Comparison of ENCODE assay signal across 1 cellular context in the genomic region with DNA sequence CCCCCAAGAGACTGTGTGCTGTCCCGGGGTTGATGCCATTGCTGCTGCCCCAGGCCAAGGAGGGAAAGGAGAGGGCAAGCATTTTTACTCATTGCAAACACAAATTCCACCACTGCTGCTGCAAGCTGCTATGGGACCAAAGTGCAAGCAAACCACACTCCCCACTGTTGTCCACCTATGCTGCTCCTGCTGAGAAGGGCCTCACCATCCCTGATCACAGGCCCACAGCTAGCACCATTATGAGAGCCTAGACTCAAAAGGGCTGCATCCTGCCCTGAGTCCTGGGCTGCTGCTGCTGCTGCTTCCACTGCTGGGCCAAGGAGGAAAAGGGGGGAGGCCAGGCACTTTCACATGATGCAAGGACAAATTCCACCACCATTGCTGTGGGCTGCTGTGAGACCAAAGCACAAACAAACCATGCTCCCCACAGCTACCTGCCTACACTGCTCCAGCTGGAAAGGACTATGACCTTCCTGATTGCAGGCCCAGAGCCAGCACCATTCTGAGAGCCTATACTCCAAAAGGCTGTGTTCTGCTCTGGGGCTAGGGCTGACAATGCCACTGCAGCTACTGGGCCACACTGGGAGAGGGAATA.
A peak's percentile ranks its signal among the peaks of the same experiment; 100 is the strongest.
TF ChIP-seq lines count a peak whose summit lies in the region.

No MANE protein-coding gene starts in this region.

TF ChIP-seq in HepG2, 621 proteins besides CTCF, POLR2A, EP300 and RAD21 (continued from another document and continues in another):
- no peak for TF ChIP-seq ZNF670 (CRISPR knock-in tag; IDR thresholded peaks at IDR 0.05; ENCODE audit: borderline replicate concordance)
- TF ChIP-seq, protein P1, sequence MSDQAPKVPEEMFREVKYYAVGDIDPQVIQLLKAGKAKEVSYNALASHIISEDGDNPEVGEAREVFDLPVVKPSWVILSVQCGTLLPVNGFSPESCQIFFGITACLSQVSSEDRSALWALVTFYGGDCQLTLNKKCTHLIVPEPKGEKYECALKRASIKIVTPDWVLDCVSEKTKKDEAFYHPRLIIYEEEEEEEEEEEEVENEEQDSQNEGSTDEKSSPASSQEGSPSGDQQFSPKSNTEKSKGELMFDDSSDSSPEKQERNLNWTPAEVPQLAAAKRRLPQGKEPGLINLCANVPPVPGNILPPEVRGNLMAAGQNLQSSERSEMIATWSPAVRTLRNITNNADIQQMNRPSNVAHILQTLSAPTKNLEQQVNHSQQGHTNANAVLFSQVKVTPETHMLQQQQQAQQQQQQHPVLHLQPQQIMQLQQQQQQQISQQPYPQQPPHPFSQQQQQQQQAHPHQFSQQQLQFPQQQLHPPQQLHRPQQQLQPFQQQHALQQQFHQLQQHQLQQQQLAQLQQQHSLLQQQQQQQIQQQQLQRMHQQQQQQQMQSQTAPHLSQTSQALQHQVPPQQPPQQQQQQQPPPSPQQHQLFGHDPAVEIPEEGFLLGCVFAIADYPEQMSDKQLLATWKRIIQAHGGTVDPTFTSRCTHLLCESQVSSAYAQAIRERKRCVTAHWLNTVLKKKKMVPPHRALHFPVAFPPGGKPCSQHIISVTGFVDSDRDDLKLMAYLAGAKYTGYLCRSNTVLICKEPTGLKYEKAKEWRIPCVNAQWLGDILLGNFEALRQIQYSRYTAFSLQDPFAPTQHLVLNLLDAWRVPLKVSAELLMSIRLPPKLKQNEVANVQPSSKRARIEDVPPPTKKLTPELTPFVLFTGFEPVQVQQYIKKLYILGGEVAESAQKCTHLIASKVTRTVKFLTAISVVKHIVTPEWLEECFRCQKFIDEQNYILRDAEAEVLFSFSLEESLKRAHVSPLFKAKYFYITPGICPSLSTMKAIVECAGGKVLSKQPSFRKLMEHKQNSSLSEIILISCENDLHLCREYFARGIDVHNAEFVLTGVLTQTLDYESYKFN (CRISPR knock-in tag; conservative IDR thresholded peaks at IDR 0.05), result peak; percentile 66
- no peak for TF ChIP-seq MYNN (CRISPR knock-in tag; IDR thresholded peaks at IDR 0.05; ENCODE audit: low read depth)
- no peak for TF ChIP-seq RFX1 (IDR thresholded peaks at IDR 0.05)
- TF ChIP-seq NFYC (CRISPR knock-in tag; IDR thresholded peaks at IDR 0.05), result no peak
- TF ChIP-seq ZNF558 (CRISPR knock-in tag; IDR thresholded peaks at IDR 0.05; ENCODE audit: borderline replicate concordance), result no peak
- TF ChIP-seq, protein P2, sequence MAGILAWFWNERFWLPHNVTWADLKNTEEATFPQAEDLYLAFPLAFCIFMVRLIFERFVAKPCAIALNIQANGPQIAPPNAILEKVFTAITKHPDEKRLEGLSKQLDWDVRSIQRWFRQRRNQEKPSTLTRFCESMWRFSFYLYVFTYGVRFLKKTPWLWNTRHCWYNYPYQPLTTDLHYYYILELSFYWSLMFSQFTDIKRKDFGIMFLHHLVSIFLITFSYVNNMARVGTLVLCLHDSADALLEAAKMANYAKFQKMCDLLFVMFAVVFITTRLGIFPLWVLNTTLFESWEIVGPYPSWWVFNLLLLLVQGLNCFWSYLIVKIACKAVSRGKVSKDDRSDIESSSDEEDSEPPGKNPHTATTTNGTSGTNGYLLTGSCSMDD (CRISPR knock-in tag; IDR thresholded peaks at IDR 0.05), result no peak
- TF ChIP-seq, protein P3, sequence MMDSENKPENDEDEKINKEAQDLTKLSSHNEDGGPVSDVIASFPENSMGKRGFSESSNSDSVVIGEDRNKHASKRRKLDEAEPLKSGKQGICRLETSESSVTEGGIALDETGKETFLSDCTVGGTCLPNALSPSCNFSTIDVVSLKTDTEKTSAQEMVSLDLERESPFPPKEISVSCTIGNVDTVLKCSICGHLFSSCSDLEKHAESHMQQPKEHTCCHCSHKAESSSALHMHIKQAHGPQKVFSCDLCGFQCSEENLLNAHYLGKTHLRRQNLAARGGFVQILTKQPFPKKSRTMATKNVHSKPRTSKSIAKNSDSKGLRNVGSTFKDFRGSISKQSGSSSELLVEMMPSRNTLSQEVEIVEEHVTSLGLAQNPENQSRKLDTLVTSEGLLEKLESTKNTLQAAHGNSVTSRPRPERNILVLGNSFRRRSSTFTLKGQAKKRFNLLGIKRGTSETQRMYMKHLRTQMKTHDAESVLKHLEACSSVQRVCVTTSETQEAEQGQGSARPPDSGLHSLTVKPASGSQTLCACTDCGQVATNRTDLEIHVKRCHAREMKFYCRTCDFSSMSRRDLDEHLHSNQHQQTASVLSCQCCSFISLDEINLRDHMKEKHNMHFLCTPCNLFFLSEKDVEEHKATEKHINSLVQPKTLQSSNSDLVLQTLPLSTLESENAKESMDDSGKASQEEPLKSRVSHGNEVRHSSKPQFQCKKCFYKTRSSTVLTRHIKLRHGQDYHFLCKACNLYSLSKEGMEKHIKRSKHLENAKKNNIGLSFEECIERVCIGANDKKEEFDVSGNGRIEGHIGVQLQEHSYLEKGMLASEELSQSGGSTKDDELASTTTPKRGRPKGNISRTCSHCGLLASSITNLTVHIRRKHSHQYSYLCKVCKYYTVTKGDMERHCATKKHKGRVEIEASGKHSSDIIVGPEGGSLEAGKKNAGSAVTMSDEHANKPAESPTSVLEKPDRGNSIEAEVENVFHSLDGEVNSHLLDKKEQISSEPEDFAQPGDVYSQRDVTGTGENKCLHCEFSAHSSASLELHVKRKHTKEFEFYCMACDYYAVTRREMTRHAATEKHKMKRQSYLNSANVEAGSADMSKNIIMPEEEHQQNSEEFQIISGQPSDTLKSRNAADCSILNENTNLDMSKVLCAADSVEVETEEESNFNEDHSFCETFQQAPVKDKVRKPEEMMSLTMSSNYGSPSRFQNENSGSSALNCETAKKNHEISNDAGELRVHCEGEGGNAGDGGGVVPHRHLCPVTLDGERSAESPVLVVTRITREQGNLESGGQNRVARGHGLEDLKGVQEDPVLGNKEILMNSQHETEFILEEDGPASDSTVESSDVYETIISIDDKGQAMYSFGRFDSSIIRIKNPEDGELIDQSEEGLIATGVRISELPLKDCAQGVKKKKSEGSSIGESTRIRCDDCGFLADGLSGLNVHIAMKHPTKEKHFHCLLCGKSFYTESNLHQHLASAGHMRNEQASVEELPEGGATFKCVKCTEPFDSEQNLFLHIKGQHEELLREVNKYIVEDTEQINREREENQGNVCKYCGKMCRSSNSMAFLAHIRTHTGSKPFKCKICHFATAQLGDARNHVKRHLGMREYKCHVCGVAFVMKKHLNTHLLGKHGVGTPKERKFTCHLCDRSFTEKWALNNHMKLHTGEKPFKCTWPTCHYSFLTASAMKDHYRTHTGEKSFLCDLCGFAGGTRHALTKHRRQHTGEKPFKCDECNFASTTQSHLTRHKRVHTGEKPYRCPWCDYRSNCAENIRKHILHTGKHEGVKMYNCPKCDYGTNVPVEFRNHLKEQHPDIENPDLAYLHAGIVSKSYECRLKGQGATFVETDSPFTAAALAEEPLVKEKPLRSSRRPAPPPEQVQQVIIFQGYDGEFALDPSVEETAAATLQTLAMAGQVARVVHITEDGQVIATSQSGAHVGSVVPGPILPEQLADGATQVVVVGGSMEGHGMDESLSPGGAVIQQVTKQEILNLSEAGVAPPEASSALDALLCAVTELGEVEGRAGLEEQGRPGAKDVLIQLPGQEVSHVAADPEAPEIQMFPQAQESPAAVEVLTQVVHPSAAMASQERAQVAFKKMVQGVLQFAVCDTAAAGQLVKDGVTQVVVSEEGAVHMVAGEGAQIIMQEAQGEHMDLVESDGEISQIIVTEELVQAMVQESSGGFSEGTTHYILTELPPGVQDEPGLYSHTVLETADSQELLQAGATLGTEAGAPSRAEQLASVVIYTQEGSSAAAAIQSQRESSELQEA (CRISPR knock-in tag; IDR thresholded peaks at IDR 0.05; ENCODE audit: not compliant biosample characterization), result no peak
- TF ChIP-seq RARG (CRISPR knock-in tag; IDR thresholded peaks at IDR 0.05; ENCODE audit: low read depth), result no peak
- TF ChIP-seq ZNF781 (CRISPR knock-in tag; IDR thresholded peaks at IDR 0.05; ENCODE audit: borderline replicate concordance, not compliant biosample characterization), result no peak
- TF ChIP-seq, protein P4, sequence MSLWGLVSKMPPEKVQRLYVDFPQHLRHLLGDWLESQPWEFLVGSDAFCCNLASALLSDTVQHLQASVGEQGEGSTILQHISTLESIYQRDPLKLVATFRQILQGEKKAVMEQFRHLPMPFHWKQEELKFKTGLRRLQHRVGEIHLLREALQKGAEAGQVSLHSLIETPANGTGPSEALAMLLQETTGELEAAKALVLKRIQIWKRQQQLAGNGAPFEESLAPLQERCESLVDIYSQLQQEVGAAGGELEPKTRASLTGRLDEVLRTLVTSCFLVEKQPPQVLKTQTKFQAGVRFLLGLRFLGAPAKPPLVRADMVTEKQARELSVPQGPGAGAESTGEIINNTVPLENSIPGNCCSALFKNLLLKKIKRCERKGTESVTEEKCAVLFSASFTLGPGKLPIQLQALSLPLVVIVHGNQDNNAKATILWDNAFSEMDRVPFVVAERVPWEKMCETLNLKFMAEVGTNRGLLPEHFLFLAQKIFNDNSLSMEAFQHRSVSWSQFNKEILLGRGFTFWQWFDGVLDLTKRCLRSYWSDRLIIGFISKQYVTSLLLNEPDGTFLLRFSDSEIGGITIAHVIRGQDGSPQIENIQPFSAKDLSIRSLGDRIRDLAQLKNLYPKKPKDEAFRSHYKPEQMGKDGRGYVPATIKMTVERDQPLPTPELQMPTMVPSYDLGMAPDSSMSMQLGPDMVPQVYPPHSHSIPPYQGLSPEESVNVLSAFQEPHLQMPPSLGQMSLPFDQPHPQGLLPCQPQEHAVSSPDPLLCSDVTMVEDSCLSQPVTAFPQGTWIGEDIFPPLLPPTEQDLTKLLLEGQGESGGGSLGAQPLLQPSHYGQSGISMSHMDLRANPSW (CRISPR knock-in tag; IDR thresholded peaks at IDR 0.05; ENCODE audit: borderline replicate concordance), result no peak
- no peak for TF ChIP-seq RNF2 (conservative IDR thresholded peaks at IDR 0.05; ENCODE audit: low read depth)
- no peak for TF ChIP-seq EHMT2 (IDR thresholded peaks at IDR 0.05; ENCODE audit: borderline replicate concordance, low read depth, low read length)
- TF ChIP-seq MAFK (conservative IDR thresholded peaks at IDR 0.05 in 1 of 2, IDR thresholded peaks at IDR 0.05 in 1 of 2; ENCODE audit: low read length in 2 of 2), result no peak
- no peak for TF ChIP-seq MTA1 (CRISPR knock-in tag; IDR thresholded peaks at IDR 0.05; ENCODE audit: borderline replicate concordance)
- no peak for TF ChIP-seq MZF1 (CRISPR knock-in tag; IDR thresholded peaks at IDR 0.05; ENCODE audit: borderline replicate concordance)
- no peak for TF ChIP-seq ZNF205 (CRISPR knock-in tag; IDR thresholded peaks at IDR 0.05)
- TF ChIP-seq NONO (IDR thresholded peaks at IDR 0.05), result no peak
- TF ChIP-seq NONO (CRISPR knock-in tag; conservative IDR thresholded peaks at IDR 0.05), result no peak
- TF ChIP-seq SIN3A (IDR thresholded peaks at IDR 0.05; ENCODE audit: borderline replicate concordance, low read depth, low read length), result no peak
- no peak for TF ChIP-seq ZFP90 (CRISPR knock-in tag; IDR thresholded peaks at IDR 0.05; ENCODE audit: borderline replicate concordance)
- TF ChIP-seq ZIK1 (CRISPR knock-in tag; IDR thresholded peaks at IDR 0.05; ENCODE audit: borderline replicate concordance, low read depth), result no peak
- TF ChIP-seq JARID2 (CRISPR knock-in tag; IDR thresholded peaks at IDR 0.05; ENCODE audit: insufficient replicate concordance), result no peak
- no peak for TF ChIP-seq FOXO1 (CRISPR knock-in tag; IDR thresholded peaks at IDR 0.05)
- no peak for TF ChIP-seq ATM (IDR thresholded peaks at IDR 0.05; ENCODE audit: borderline replicate concordance)
- TF ChIP-seq KDM5A (IDR thresholded peaks at IDR 0.05; ENCODE audit: borderline replicate concordance, low read length), result no peak
- no peak; the same call in 1 of the 2 replicates for TF ChIP-seq HDAC2 (CRISPR knock-in tag; IDR thresholded peaks at IDR 0.05)
- peak; percentile 90 for TF ChIP-seq ZNF292 (CRISPR knock-in tag; IDR thresholded peaks at IDR 0.05; ENCODE audit: borderline replicate concordance, low read depth)
- TF ChIP-seq MIER2 (CRISPR knock-in tag; IDR thresholded peaks at IDR 0.05), result no peak
- TF ChIP-seq, protein P5, sequence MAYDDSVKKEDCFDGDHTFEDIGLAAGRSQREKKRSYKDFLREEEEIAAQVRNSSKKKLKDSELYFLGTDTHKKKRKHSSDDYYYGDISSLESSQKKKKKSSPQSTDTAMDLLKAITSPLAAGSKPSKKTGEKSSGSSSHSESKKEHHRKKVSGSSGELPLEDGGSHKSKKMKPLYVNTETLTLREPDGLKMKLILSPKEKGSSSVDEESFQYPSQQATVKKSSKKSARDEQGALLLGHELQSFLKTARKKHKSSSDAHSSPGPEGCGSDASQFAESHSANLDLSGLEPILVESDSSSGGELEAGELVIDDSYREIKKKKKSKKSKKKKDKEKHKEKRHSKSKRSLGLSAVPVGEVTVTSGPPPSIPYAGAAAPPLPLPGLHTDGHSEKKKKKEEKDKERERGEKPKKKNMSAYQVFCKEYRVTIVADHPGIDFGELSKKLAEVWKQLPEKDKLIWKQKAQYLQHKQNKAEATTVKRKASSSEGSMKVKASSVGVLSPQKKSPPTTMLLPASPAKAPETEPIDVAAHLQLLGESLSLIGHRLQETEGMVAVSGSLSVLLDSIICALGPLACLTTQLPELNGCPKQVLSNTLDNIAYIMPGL (CRISPR knock-in tag; IDR thresholded peaks at IDR 0.05; ENCODE audit: borderline replicate concordance in 1 of 2, low read depth in 1 of 2), result no peak
- no peak for TF ChIP-seq ZSCAN25 (CRISPR knock-in tag; IDR thresholded peaks at IDR 0.05)
- TF ChIP-seq, protein P6, sequence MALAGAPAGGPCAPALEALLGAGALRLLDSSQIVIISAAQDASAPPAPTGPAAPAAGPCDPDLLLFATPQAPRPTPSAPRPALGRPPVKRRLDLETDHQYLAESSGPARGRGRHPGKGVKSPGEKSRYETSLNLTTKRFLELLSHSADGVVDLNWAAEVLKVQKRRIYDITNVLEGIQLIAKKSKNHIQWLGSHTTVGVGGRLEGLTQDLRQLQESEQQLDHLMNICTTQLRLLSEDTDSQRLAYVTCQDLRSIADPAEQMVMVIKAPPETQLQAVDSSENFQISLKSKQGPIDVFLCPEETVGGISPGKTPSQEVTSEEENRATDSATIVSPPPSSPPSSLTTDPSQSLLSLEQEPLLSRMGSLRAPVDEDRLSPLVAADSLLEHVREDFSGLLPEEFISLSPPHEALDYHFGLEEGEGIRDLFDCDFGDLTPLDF (CRISPR knock-in tag; IDR thresholded peaks at IDR 0.05), result no peak
- TF ChIP-seq HMG20A (CRISPR knock-in tag; IDR thresholded peaks at IDR 0.05; ENCODE audit: borderline replicate concordance), result no peak
- no peak for TF ChIP-seq ZNF329 (CRISPR knock-in tag; IDR thresholded peaks at IDR 0.05; ENCODE audit: low read depth)
- no peak for TF ChIP-seq SNRNP70 (IDR thresholded peaks at IDR 0.05; ENCODE audit: low read depth, low read length)
- TF ChIP-seq ZNF136 (CRISPR knock-in tag; IDR thresholded peaks at IDR 0.05; ENCODE audit: low read depth), result no peak
- TF ChIP-seq, protein P7, sequence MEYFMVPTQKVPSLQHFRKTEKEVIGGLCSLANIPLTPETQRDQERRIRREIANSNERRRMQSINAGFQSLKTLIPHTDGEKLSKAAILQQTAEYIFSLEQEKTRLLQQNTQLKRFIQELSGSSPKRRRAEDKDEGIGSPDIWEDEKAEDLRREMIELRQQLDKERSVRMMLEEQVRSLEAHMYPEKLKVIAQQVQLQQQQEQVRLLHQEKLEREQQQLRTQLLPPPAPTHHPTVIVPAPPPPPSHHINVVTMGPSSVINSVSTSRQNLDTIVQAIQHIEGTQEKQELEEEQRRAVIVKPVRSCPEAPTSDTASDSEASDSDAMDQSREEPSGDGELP (IDR thresholded peaks at IDR 0.05; ENCODE audit: borderline replicate concordance, low read depth), result peak; percentile 43; the same call in 1 of the 2 replicates
- TF ChIP-seq ZKSCAN5 (CRISPR knock-in tag; IDR thresholded peaks at IDR 0.05), result no peak
- 0 out of 2 replicates have a peak, but pooled peaks have one; percentile 17 for TF ChIP-seq SAP130 (CRISPR knock-in tag; IDR thresholded peaks at IDR 0.05; ENCODE audit: low read depth)
- no peak for TF ChIP-seq NPAS2 (CRISPR knock-in tag; IDR thresholded peaks at IDR 0.05; ENCODE audit: borderline replicate concordance)
- TF ChIP-seq ZNF441 (CRISPR knock-in tag; IDR thresholded peaks at IDR 0.05; ENCODE audit: borderline replicate concordance), result no peak
- TF ChIP-seq EED (CRISPR knock-in tag; IDR thresholded peaks at IDR 0.05), result no peak
- TF ChIP-seq MIXL1 (CRISPR knock-in tag; IDR thresholded peaks at IDR 0.05), result no peak
- TF ChIP-seq YY1 (IDR thresholded peaks at IDR 0.05; ENCODE audit: insufficient read depth, insufficient replicate concordance, low read depth, low read length), result no peak
